ENCODE assay signal across 1 cellular context in the genomic region with DNA sequence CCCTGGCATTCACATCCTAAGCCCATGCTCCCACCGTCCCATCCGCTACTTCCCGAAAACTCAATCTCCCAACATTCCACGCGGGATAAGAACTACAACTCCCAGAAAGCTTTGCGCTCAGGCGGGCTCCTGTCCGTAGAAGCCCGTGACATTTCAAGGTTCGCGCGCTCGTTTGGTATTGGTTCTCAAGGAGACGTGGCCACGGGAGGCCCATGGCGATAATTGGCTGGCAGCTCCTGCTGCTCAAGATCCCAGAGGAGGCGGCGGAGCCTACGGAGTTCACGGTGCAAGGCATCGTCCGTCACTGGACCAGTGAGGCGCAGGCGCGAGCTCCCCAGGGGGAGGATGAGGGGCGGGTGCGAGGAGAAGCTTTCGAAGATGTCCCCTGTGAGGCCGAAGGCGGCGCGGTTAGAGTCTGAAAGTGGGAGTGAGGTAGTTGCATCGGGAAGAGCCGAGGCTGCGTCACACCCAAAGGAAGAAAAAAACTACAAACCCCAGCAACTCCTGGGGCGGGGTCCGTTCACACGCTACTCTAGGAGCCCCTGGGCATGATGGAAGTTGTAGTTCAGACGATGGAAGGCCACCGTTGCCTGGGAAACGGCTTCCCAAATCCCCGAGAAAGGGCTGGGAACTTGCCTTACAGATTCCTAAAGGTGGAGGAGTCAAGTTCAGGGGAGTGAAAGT.
TF ChIP-seq lines count a peak whose summit lies in the region.

No MANE protein-coding gene starts in this region.

TF ChIP-seq in HepG2, 621 proteins besides CTCF, POLR2A, EP300 and RAD21 (continued from another document and continues in another):
- TF ChIP-seq ZNF282 (IDR thresholded peaks at IDR 0.05; ENCODE audit: partially characterized antibody): no peak
- TF ChIP-seq CREM (IDR thresholded peaks at IDR 0.05): peak; percentile 96
- no peak for TF ChIP-seq CREM (CRISPR knock-in tag; IDR thresholded peaks at IDR 0.05)
- TF ChIP-seq PHB2 (IDR thresholded peaks at IDR 0.05; ENCODE audit: partially characterized antibody): no peak
- no peak for TF ChIP-seq FLYWCH1 (CRISPR knock-in tag; IDR thresholded peaks at IDR 0.05)
- no peak for TF ChIP-seq GTF3A (CRISPR knock-in tag; conservative IDR thresholded peaks at IDR 0.05)
- no peak for TF ChIP-seq JDP2 (CRISPR knock-in tag; IDR thresholded peaks at IDR 0.05; ENCODE audit: borderline replicate concordance)
- TF ChIP-seq, protein P1, sequence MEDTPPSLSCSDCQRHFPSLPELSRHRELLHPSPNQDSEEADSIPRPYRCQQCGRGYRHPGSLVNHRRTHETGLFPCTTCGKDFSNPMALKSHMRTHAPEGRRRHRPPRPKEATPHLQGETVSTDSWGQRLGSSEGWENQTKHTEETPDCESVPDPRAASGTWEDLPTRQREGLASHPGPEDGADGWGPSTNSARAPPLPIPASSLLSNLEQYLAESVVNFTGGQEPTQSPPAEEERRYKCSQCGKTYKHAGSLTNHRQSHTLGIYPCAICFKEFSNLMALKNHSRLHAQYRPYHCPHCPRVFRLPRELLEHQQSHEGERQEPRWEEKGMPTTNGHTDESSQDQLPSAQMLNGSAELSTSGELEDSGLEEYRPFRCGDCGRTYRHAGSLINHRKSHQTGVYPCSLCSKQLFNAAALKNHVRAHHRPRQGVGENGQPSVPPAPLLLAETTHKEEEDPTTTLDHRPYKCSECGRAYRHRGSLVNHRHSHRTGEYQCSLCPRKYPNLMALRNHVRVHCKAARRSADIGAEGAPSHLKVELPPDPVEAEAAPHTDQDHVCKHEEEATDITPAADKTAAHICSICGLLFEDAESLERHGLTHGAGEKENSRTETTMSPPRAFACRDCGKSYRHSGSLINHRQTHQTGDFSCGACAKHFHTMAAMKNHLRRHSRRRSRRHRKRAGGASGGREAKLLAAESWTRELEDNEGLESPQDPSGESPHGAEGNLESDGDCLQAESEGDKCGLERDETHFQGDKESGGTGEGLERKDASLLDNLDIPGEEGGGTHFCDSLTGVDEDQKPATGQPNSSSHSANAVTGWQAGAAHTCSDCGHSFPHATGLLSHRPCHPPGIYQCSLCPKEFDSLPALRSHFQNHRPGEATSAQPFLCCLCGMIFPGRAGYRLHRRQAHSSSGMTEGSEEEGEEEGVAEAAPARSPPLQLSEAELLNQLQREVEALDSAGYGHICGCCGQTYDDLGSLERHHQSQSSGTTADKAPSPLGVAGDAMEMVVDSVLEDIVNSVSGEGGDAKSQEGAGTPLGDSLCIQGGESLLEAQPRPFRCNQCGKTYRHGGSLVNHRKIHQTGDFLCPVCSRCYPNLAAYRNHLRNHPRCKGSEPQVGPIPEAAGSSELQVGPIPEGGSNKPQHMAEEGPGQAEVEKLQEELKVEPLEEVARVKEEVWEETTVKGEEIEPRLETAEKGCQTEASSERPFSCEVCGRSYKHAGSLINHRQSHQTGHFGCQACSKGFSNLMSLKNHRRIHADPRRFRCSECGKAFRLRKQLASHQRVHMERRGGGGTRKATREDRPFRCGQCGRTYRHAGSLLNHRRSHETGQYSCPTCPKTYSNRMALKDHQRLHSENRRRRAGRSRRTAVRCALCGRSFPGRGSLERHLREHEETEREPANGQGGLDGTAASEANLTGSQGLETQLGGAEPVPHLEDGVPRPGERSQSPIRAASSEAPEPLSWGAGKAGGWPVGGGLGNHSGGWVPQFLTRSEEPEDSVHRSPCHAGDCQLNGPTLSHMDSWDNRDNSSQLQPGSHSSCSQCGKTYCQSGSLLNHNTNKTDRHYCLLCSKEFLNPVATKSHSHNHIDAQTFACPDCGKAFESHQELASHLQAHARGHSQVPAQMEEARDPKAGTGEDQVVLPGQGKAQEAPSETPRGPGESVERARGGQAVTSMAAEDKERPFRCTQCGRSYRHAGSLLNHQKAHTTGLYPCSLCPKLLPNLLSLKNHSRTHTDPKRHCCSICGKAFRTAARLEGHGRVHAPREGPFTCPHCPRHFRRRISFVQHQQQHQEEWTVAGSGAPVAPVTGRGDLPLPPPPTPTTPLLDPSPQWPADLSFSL (CRISPR knock-in tag; IDR thresholded peaks at IDR 0.05): no peak
- TF ChIP-seq PLRG1 (conservative IDR thresholded peaks at IDR 0.05): no peak
- no peak for TF ChIP-seq EHMT2 (IDR thresholded peaks at IDR 0.05; ENCODE audit: borderline replicate concordance, low read depth, low read length)
- TF ChIP-seq ZNF10 (CRISPR knock-in tag; IDR thresholded peaks at IDR 0.05; ENCODE audit: borderline replicate concordance, low read depth): no peak
- TF ChIP-seq BRD4 (CRISPR knock-in tag; IDR thresholded peaks at IDR 0.05): no peak
- TF ChIP-seq ZNF766 (CRISPR knock-in tag; IDR thresholded peaks at IDR 0.05; ENCODE audit: borderline replicate concordance): no peak
- TF ChIP-seq, protein P2, sequence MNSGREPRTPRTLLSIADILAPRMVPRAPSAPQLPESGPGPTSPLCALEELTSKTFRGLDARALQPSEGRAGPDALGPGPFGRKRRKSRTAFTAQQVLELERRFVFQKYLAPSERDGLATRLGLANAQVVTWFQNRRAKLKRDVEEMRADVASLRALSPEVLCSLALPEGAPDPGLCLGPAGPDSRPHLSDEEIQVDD (CRISPR knock-in tag; IDR thresholded peaks at IDR 0.05; ENCODE audit: borderline replicate concordance): no peak
- TF ChIP-seq, protein P3, sequence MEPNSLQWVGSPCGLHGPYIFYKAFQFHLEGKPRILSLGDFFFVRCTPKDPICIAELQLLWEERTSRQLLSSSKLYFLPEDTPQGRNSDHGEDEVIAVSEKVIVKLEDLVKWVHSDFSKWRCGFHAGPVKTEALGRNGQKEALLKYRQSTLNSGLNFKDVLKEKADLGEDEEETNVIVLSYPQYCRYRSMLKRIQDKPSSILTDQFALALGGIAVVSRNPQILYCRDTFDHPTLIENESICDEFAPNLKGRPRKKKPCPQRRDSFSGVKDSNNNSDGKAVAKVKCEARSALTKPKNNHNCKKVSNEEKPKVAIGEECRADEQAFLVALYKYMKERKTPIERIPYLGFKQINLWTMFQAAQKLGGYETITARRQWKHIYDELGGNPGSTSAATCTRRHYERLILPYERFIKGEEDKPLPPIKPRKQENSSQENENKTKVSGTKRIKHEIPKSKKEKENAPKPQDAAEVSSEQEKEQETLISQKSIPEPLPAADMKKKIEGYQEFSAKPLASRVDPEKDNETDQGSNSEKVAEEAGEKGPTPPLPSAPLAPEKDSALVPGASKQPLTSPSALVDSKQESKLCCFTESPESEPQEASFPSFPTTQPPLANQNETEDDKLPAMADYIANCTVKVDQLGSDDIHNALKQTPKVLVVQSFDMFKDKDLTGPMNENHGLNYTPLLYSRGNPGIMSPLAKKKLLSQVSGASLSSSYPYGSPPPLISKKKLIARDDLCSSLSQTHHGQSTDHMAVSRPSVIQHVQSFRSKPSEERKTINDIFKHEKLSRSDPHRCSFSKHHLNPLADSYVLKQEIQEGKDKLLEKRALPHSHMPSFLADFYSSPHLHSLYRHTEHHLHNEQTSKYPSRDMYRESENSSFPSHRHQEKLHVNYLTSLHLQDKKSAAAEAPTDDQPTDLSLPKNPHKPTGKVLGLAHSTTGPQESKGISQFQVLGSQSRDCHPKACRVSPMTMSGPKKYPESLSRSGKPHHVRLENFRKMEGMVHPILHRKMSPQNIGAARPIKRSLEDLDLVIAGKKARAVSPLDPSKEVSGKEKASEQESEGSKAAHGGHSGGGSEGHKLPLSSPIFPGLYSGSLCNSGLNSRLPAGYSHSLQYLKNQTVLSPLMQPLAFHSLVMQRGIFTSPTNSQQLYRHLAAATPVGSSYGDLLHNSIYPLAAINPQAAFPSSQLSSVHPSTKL (CRISPR knock-in tag; IDR thresholded peaks at IDR 0.05): peak; percentile 10; the same call in 1 of the 2 replicates
- peak; percentile 59; the same call in 1 of the 2 replicates for TF ChIP-seq ZFX (CRISPR knock-in tag; IDR thresholded peaks at IDR 0.05; ENCODE audit: low read depth)
- TF ChIP-seq PCBP1 (IDR thresholded peaks at IDR 0.05; ENCODE audit: borderline replicate concordance, low read depth, low read length): no peak
- no peak for TF ChIP-seq ZMYM3 (CRISPR knock-in tag; IDR thresholded peaks at IDR 0.05)
- TF ChIP-seq, protein P4, sequence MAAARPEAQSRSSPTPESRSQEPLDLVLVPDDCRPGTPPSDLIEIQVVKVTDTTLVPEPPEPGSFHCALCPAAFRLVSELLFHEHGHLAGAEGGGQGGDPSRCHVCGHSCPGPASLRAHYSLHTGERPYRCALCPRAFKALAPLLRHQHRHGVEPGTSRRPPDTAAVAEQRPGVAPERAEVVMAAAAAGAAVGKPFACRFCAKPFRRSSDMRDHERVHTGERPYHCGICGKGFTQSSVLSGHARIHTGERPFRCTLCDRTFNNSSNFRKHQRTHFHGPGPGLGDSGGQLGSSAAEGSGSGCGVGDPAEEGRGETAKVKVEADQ (CRISPR knock-in tag; IDR thresholded peaks at IDR 0.05; ENCODE audit: borderline replicate concordance): peak; percentile 53; the same call in 1 of the 2 replicates
- no peak for TF ChIP-seq ZNF75D (CRISPR knock-in tag; IDR thresholded peaks at IDR 0.05; ENCODE audit: borderline replicate concordance)
- no peak for TF ChIP-seq NFKBIZ (CRISPR knock-in tag; IDR thresholded peaks at IDR 0.05)
- TF ChIP-seq SMYD3 (CRISPR knock-in tag; IDR thresholded peaks at IDR 0.05): peak; percentile 73; the same call in 1 of the 2 replicates
- TF ChIP-seq RELA (CRISPR knock-in tag; IDR thresholded peaks at IDR 0.05): no peak
- peak; percentile 74 for TF ChIP-seq ZFY (CRISPR knock-in tag; IDR thresholded peaks at IDR 0.05)
- TF ChIP-seq ETV5 (CRISPR knock-in tag; IDR thresholded peaks at IDR 0.05; ENCODE audit: borderline replicate concordance): peak; percentile 8; the same call in 1 of the 2 replicates
- no peak for TF ChIP-seq RFX5 (IDR thresholded peaks at IDR 0.05; ENCODE audit: low read depth, low read length)
- TF ChIP-seq, protein P5, sequence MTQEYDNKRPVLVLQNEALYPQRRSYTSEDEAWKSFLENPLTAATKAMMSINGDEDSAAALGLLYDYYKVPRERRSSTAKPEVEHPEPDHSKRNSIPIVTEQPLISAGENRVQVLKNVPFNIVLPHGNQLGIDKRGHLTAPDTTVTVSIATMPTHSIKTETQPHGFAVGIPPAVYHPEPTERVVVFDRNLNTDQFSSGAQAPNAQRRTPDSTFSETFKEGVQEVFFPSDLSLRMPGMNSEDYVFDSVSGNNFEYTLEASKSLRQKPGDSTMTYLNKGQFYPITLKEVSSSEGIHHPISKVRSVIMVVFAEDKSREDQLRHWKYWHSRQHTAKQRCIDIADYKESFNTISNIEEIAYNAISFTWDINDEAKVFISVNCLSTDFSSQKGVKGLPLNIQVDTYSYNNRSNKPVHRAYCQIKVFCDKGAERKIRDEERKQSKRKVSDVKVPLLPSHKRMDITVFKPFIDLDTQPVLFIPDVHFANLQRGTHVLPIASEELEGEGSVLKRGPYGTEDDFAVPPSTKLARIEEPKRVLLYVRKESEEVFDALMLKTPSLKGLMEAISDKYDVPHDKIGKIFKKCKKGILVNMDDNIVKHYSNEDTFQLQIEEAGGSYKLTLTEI (CRISPR knock-in tag; conservative IDR thresholded peaks at IDR 0.05): no peak
- TF ChIP-seq MIXL1 (CRISPR knock-in tag; IDR thresholded peaks at IDR 0.05): peak; percentile 72; the same call in 1 of the 2 replicates
- TF ChIP-seq, protein P6, sequence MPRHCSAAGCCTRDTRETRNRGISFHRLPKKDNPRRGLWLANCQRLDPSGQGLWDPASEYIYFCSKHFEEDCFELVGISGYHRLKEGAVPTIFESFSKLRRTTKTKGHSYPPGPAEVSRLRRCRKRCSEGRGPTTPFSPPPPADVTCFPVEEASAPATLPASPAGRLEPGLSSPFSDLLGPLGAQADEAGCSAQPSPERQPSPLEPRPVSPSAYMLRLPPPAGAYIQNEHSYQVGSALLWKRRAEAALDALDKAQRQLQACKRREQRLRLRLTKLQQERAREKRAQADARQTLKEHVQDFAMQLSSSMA (CRISPR knock-in tag; IDR thresholded peaks at IDR 0.05): no peak
- TF ChIP-seq, protein P7, sequence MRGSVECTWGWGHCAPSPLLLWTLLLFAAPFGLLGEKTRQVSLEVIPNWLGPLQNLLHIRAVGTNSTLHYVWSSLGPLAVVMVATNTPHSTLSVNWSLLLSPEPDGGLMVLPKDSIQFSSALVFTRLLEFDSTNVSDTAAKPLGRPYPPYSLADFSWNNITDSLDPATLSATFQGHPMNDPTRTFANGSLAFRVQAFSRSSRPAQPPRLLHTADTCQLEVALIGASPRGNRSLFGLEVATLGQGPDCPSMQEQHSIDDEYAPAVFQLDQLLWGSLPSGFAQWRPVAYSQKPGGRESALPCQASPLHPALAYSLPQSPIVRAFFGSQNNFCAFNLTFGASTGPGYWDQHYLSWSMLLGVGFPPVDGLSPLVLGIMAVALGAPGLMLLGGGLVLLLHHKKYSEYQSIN (CRISPR knock-in tag; IDR thresholded peaks at IDR 0.05; ENCODE audit: borderline replicate concordance): no peak
- no peak for TF ChIP-seq NFIB (CRISPR knock-in tag; IDR thresholded peaks at IDR 0.05; ENCODE audit: borderline replicate concordance)
- TF ChIP-seq ZNF33A (CRISPR knock-in tag; IDR thresholded peaks at IDR 0.05; ENCODE audit: borderline replicate concordance): no peak
- 0 out of 2 replicates have a peak, but pooled peaks have one; percentile 24 for TF ChIP-seq POGZ (CRISPR knock-in tag; IDR thresholded peaks at IDR 0.05)
- no peak for TF ChIP-seq KLF13 (CRISPR knock-in tag; IDR thresholded peaks at IDR 0.05)
- no peak for TF ChIP-seq ZNF496 (CRISPR knock-in tag; IDR thresholded peaks at IDR 0.05; ENCODE audit: insufficient replicate concordance)
- peak; percentile 43; the same call in 1 of the 2 replicates for TF ChIP-seq MEIS1 (CRISPR knock-in tag; IDR thresholded peaks at IDR 0.05; ENCODE audit: borderline replicate concordance)
- TF ChIP-seq MIER2 (CRISPR knock-in tag; IDR thresholded peaks at IDR 0.05): no peak
- no peak for TF ChIP-seq RFXANK (CRISPR knock-in tag; IDR thresholded peaks at IDR 0.05)
- TF ChIP-seq SRSF9 (IDR thresholded peaks at IDR 0.05; ENCODE audit: borderline replicate concordance, insufficient read depth, low read depth, low read length, poor library complexity, severe bottlenecking): no peak
- no peak for TF ChIP-seq PTBP1 (IDR thresholded peaks at IDR 0.05; ENCODE audit: low read depth, low read length, poor library complexity, severe bottlenecking)
- TF ChIP-seq MAFK (conservative IDR thresholded peaks at IDR 0.05 in 1 of 2, IDR thresholded peaks at IDR 0.05 in 1 of 2; ENCODE audit: low read length in 2 of 2): no peak
- no peak for TF ChIP-seq ZNF776 (CRISPR knock-in tag; IDR thresholded peaks at IDR 0.05)
- TF ChIP-seq ZNF737 (CRISPR knock-in tag; IDR thresholded peaks at IDR 0.05; ENCODE audit: borderline replicate concordance): no peak
- peak; percentile 46; the same call in 1 of the 2 replicates for TF ChIP-seq HOXA3 (CRISPR knock-in tag; IDR thresholded peaks at IDR 0.05)
- TF ChIP-seq HNRNPH1 (optimal IDR thresholded peaks at IDR 0.05; ENCODE audit: low read depth, low read length): no peak
- TF ChIP-seq, protein P8, sequence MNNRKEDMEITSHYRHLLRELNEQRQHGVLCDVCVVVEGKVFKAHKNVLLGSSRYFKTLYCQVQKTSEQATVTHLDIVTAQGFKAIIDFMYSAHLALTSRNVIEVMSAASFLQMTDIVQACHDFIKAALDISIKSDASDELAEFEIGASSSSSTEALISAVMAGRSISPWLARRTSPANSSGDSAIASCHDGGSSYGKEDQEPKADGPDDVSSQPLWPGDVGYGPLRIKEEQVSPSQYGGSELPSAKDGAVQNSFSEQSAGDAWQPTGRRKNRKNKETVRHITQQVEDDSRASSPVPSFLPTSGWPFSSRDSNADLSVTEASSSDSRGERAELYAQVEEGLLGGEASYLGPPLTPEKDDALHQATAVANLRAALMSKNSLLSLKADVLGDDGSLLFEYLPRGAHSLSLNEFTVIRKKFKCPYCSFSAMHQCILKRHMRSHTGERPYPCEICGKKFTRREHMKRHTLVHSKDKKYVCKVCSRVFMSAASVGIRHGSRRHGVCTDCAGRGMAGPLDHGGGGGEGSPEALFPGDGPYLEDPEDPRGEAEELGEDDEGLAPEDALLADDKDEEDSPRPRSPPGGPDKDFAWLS (CRISPR knock-in tag; IDR thresholded peaks at IDR 0.05; ENCODE audit: borderline replicate concordance): no peak
- TF ChIP-seq ZNF543 (CRISPR knock-in tag; IDR thresholded peaks at IDR 0.05): no peak
- TF ChIP-seq ZNF143 (CRISPR knock-in tag; IDR thresholded peaks at IDR 0.05): peak; percentile 90
